ENCODE assay signal across 22 cellular contexts in genomic region chr16:30414159-30414558, GRCh38. TPM values are rescaled to one million over a fixed set of nuclear protein-coding genes. Genes with fewer than 3 reads are reported as not detected.
DNase-seq lines count a peak whose midpoint lies in the region; ATAC-seq, FAIRE-seq and TF ChIP-seq lines count a peak whose summit lies in the region.
"Had no signal": no experiment of that assay in that cellular context is flagged by ENCODE, and none has a peak within 500 bp of the region (broad histone marks: within the 10 kb centered on the region; RNA-seq: fewer than 3 reads in every experiment).

No MANE protein-coding gene starts in this region.

- H3K27me3 Mint-ChIP-seq in T-helper 2 cell treated with Interferon-gamma antibody and Interleukin-4, amounts not matched to agents 5 μg/mL and 100 μg/mL, for 36 hours (ENCODE audit: low read depth): no peaks in the 10 kb centered on the region
- H3K27me3 Mint-ChIP-seq in Calu3 (ENCODE audit: unreplicated experiment): no peaks in the 10 kb centered on the region

- no peak for DNase-seq in T-helper 2 cell treated with Interferon-gamma antibody and Interleukin-4, amounts not matched to agents 5 μg/mL and 100 μg/mL, for 36 hours (ENCODE audit: low spot score)
- DNase-seq in T-helper 2 cell (no peak), Calu3 (no peak), K562 (ENCODE audit: extremely low read depth in 1 of 4, low spot score in 3 of 4) (no peak), pancreas (peak in 2 of 6 donors; percentile 57), HK-2 (ENCODE audit: unreplicated experiment) (no peak)
- DNase-seq: 8988T, DMS 273 treated with DMSO at 0.1 percent for 48 hours, H7, KBM-7, NCI-H1105, NCI-H1694, NCI-H2227 treated with DMSO at 0.1 percent for 48 hours, NCI-H524, PC-3, RPMI8226, SIG-M5 had no signal

- H3K27ac ChIP-seq in K562 (ENCODE audit: extremely low read depth, low read depth, low read length): 0 out of 3 replicates have a peak overlapping the region, but pooled peaks have one; percentile 16
- peak overlapping the region; percentile 37 to 75 (median 58) for H3K27ac ChIP-seq in pancreas

- peaks cover 31% of the 10 kb centered on the region for H3K79me2 ChIP-seq in K562 (ENCODE audit: control insufficient read depth, insufficient read depth, low read length)

- H3K36me3 ChIP-seq in K562 (ENCODE audit: control insufficient read depth, insufficient read depth, low read length) (peaks cover 71% of the 10 kb centered on the region), pancreas (no peaks in the 10 kb centered on the region)

- TF ChIP-seq POLR2A in K562 (conservative IDR thresholded peaks at IDR 0.05): no peak

- H4K20me1 ChIP-seq in K562 (replicated peaks; ENCODE audit: control insufficient read depth, insufficient read depth, low read length): no peaks in the 10 kb centered on the region

- FAIRE-seq in K562 (lab: Jason Lieb, UNC) (no peak), pancreas (lab: Jason Lieb, UNC) (no peak)
- FAIRE-seq: G401.6 had no signal

- no TSS peak for BruUV-seq in Calu3 (replicated peaks; lab: Mats Ljungman, UMichigan)
- BruUV-seq in K562 (replicated peaks; lab: Mats Ljungman, UMichigan): no TSS peak

- H3K4me1 ChIP-seq in K562 (replicated peaks in 1 of 2; ENCODE audit: control insufficient read depth in 2 of 2, insufficient read depth in 2 of 2, low read length in 2 of 2) (peaks cover 3 to 6% of the 10 kb centered on the region in 2 experiments; a peak in 4 of 5 replicates), pancreas (peaks cover 20 to 32% (median 21%) of the 10 kb centered on the region in 3 donors)

- no peak overlapping the region for H3K4me3 Mint-ChIP-seq in T-helper 2 cell treated with Interferon-gamma antibody and Interleukin-4, amounts not matched to agents 5 μg/mL and 100 μg/mL, for 36 hours
- peak overlapping the region; percentile 15 for H3K4me3 Mint-ChIP-seq in Calu3 (ENCODE audit: low read depth, unreplicated experiment)
- H3K4me3 Mint-ChIP-seq: CD14-positive monocyte had no signal

- no peaks in the 10 kb centered on the region for H3K27me3 ChIP-seq in K562 (ENCODE audit: control insufficient read depth in 2 of 2, insufficient read depth in 2 of 2, low read length in 2 of 2)
- H3K27me3 ChIP-seq in pancreas: no peaks in the 10 kb centered on the region

- no peak overlapping the region for H3K9ac ChIP-seq in K562 (ENCODE audit: insufficient read depth in 1 of 2, low read depth in 2 of 2, low read length in 2 of 2)

- WGBS in K562 (ENCODE audit: insufficient coverage, low coverage, missing lambda C conversion rate): 88% methylated on average over 5 of the region's 5 CpGs
- 43 to 46% methylated on average over 5 of the region's 5 CpGs for WGBS in pancreas, 2 donors

- no peak overlapping the region for H3K4me2 ChIP-seq in K562 (ENCODE audit: insufficient read depth, low read length)

- intact Hi-C loops in Calu3 (cut with micrococcal nuclease; ENCODE audit: unreplicated experiment) (no loop called here), K562 (cut with micrococcal nuclease) (no loop called here), pancreas (cut with DNase I) (no loop called here)

- in situ Hi-C loops in K562 (cut with MboI): no loop called here

- TF ChIP-seq CTCF in Calu3 (IDR thresholded peaks at IDR 0.05; ENCODE audit: unreplicated experiment) (no peak), K562 (IDR thresholded peaks at IDR 0.05 in 2 of 3, conservative IDR thresholded peaks at IDR 0.05 in 1 of 3; ENCODE audit: insufficient read depth in 2 of 3, low read depth in 1 of 3, low read length in 3 of 3) (no peak), pancreas (IDR thresholded peaks at IDR 0.05) (no peak)

- H3K4me3 ChIP-seq in K562 (no peak overlapping the region), pancreas (no peak overlapping the region)

- peak overlapping the region; percentile 40 for H3K27ac Mint-ChIP-seq in T-helper 2 cell treated with Interferon-gamma antibody and Interleukin-4, amounts not matched to agents 5 μg/mL and 100 μg/mL, for 36 hours
- peak overlapping the region; percentile 40 for H3K27ac Mint-ChIP-seq in Calu3 (ENCODE audit: unreplicated experiment)

- no peak for TF ChIP-seq RAD21 in K562 (CRISPR knock-in tag; conservative IDR thresholded peaks at IDR 0.05 in 1 of 2, IDR thresholded peaks at IDR 0.05 in 1 of 2)

- no peaks in the 10 kb centered on the region for H3K9me1 ChIP-seq in K562 (ENCODE audit: control insufficient read depth, insufficient read depth, low read length)

- CTCF ChIA-PET in Calu3 (lab: Charles Lee): interaction anchor here (0.7 kb wide), 1 partner anchor 9 kb away, joined by 3 read pairs; no protein-coding TSS in a partner anchor
- CTCF ChIA-PET in K562 (lab: Yijun Ruan, JAX; ENCODE audit: low intra/inter-chr PET ratio): no interaction called here

- TF ChIP-seq EP300 in K562 (IDR thresholded peaks at IDR 0.05; ENCODE audit: low read length): no peak

- POLR2A ChIA-PET in K562 (lab: Yijun Ruan, JAX): interaction anchor here (0.6 kb wide), 2 partner anchors 280 to 347 kb away, joined by 3 read pairs; no protein-coding TSS in a partner anchor

- peaks cover 31% of the 10 kb centered on the region for H3K4me1 Mint-ChIP-seq in T-helper 2 cell treated with Interferon-gamma antibody and Interleukin-4, amounts not matched to agents 5 μg/mL and 100 μg/mL, for 36 hours (ENCODE audit: low read depth)
- H3K4me1 Mint-ChIP-seq in Calu3 (ENCODE audit: low read depth, unreplicated experiment): peaks cover 53% of the 10 kb centered on the region

- H3K9me3 Mint-ChIP-seq in T-helper 2 cell treated with Interferon-gamma antibody and Interleukin-4, amounts not matched to agents 5 μg/mL and 100 μg/mL, for 36 hours: no peaks in the 10 kb centered on the region
- no peaks in the 10 kb centered on the region for H3K9me3 Mint-ChIP-seq in Calu3 (ENCODE audit: low read depth, unreplicated experiment)
- H3K9me3 Mint-ChIP-seq: CD14-positive monocyte had no signal

- H3K9me3 ChIP-seq in K562 (replicated peaks; ENCODE audit: control insufficient read depth, insufficient read depth, low read depth, low read length): no peaks in the 10 kb centered on the region
- no peaks in the 10 kb centered on the region for H3K9me3 ChIP-seq in pancreas

- peaks cover 18% of the 10 kb centered on the region for H3K36me3 Mint-ChIP-seq in T-helper 2 cell treated with Interferon-gamma antibody and Interleukin-4, amounts not matched to agents 5 μg/mL and 100 μg/mL, for 36 hours (ENCODE audit: low read depth)
- H3K36me3 Mint-ChIP-seq in Calu3 (ENCODE audit: insufficient read depth, unreplicated experiment): peaks cover 71% of the 10 kb centered on the region

- ATAC-seq in K562 (no peak), pancreas (peak; percentile 0 to 22 (median 18)), GM18511 (IDR thresholded peaks at IDR 0.05; ENCODE audit: unreplicated experiment) (no peak), GM19023 (IDR thresholded peaks at IDR 0.05; ENCODE audit: unreplicated experiment) (no peak)
- ATAC-seq: PC-3 had no signal

- H2AFZ ChIP-seq in K562 (ENCODE audit: low read depth, low read length): no peak overlapping the region

RNA-seq across cellular contexts. Expression of gene ZNF771, which starts 6.8 kb away (rescaled TPM):
- total RNA-seq in Calu3 (2022): 11.3 and 12.2 TPM in 2 replicates
- 11.2 and 27.3 TPM in 2 replicates for total RNA-seq in K562 (2011; cell fraction: chromatin; rRNA removed; ENCODE audit: low replicate concordance)
- 18.3 and 18.7 TPM in 2 replicates for total RNA-seq in K562 (2011; cell fraction: nucleolus; rRNA removed)
- total RNA-seq in K562 (2011; cell fraction: nucleoplasm; rRNA removed): 23.9 and 39.2 TPM in 2 replicates
- total RNA-seq in K562 (2014; rRNA removed): 11.2 and 12.2 TPM in 2 replicates
- 3.2 and 3.6 TPM in 2 replicates for total RNA-seq in K562 (2014; rRNA removed; fragmentation: Illumina TruSeq; extraction: Trizol)
- 3.8 and 4.4 TPM in 2 replicates for total RNA-seq in K562 (2015; rRNA removed; fragmentation: Illumina TruSeq; extraction: Trizol)
- 11.6 and 11.9 TPM in 2 replicates for total RNA-seq in K562 (2021)
- polyA plus RNA-seq in K562 (2011; rRNA removed): 4.3 and 5.1 TPM in 2 replicates
- polyA plus RNA-seq in K562 (2011; cell fraction: cytosol; rRNA removed): 7.5 and 37.3 TPM in 2 replicates
- 5.7 and 14.8 TPM in 2 replicates for polyA plus RNA-seq in K562 (2011; cell fraction: nucleus; rRNA removed)
- 6.0 and 7.0 TPM in 2 replicates for polyA plus RNA-seq in K562 (2012)
- 2.9 and 3.2 TPM in 2 replicates for polyA plus RNA-seq in K562 (2014; fragmentation: Illumina TruSeq; extraction: Trizol)
- 1 to 10 TPM; 1.5 to 1.7 TPM for polyA plus RNA-seq in K562 (2014; fragmentation: Nextera tagmentation; extraction: Ambion mirVana)
- 8.3 and 12.6 TPM in 2 replicates for polyA plus RNA-seq in K562 (2014; rRNA removed)
- polyA minus RNA-seq in K562 (2011; rRNA and poly(A)+ RNA removed): 3.7 and 5.0 TPM in 2 replicates
- polyA minus RNA-seq in K562 (2011; cell fraction: cytosol; rRNA and poly(A)+ RNA removed): 2.2 and 4.0 TPM in 2 replicates
- polyA minus RNA-seq in K562 (2011; cell fraction: nucleus; rRNA and poly(A)+ RNA removed): 3.8 and 4.2 TPM in 2 replicates
- 1 to 10 TPM; 1.5 to 5.0 (median 3.1) TPM for total RNA-seq in pancreas
- polyA plus RNA-seq in pancreas: 1 to 10 TPM; 3.0 to 3.8 TPM

RNA-seq across cellular contexts. Expression of gene DCTPP1, which starts 15.7 kb away (rescaled TPM):
- total RNA-seq in Calu3 (2022): 120 and 124 TPM in 2 replicates
- 20.4 and 39.9 TPM in 2 replicates for total RNA-seq in K562 (2011; cell fraction: chromatin; rRNA removed; ENCODE audit: low replicate concordance)
- total RNA-seq in K562 (2011; cell fraction: nucleolus; rRNA removed): 29.6 and 33.7 TPM in 2 replicates
- total RNA-seq in K562 (2011; cell fraction: nucleoplasm; rRNA removed): 26.7 and 33.2 TPM in 2 replicates
- 74.2 and 79.0 TPM in 2 replicates for total RNA-seq in K562 (2014; rRNA removed)
- 61.2 and 61.3 TPM in 2 replicates for total RNA-seq in K562 (2014; rRNA removed; fragmentation: Illumina TruSeq; extraction: Trizol)
- total RNA-seq in K562 (2015; rRNA removed; fragmentation: Illumina TruSeq; extraction: Trizol): 67.4 and 75.0 TPM in 2 replicates
- 124 and 129 TPM in 2 replicates for total RNA-seq in K562 (2021)
- polyA plus RNA-seq in K562 (2011; rRNA removed): 107 and 120 TPM in 2 replicates
- polyA plus RNA-seq in K562 (2011; cell fraction: cytosol; rRNA removed): 109 and 151 TPM in 2 replicates
- 34.2 and 44.6 TPM in 2 replicates for polyA plus RNA-seq in K562 (2011; cell fraction: nucleus; rRNA removed)
- polyA plus RNA-seq in K562 (2012): 56.3 and 118 TPM in 2 replicates
- polyA plus RNA-seq in K562 (2014; fragmentation: Illumina TruSeq; extraction: Trizol): 108 and 130 TPM in 2 replicates
- polyA plus RNA-seq in K562 (2014; fragmentation: Nextera tagmentation; extraction: Ambion mirVana): 10 to 100 TPM; 45.0 to 80.6 TPM
- polyA plus RNA-seq in K562 (2014; rRNA removed): 132 and 138 TPM in 2 replicates
- polyA minus RNA-seq in K562 (2011; rRNA and poly(A)+ RNA removed): 31.3 and 36.6 TPM in 2 replicates
- 29.3 and 42.9 TPM in 2 replicates for polyA minus RNA-seq in K562 (2011; cell fraction: cytosol; rRNA and poly(A)+ RNA removed)
- polyA minus RNA-seq in K562 (2011; cell fraction: nucleus; rRNA and poly(A)+ RNA removed): 10.1 and 14.4 TPM in 2 replicates
- 10 to 100 TPM; 12.2 to 20.7 (median 16.6) TPM for total RNA-seq in pancreas
- 10 to 100 TPM; 12.2 to 16.9 TPM for polyA plus RNA-seq in pancreas

RNA-seq across cellular contexts. Expression of gene ZNF48, which starts 18.9 kb away (rescaled TPM):
- 21.2 and 24.8 TPM in 2 replicates for total RNA-seq in Calu3 (2022)
- 9.7 and 12.9 TPM in 2 replicates for total RNA-seq in K562 (2011; cell fraction: chromatin; rRNA removed; ENCODE audit: low replicate concordance)
- 10.7 and 14.3 TPM in 2 replicates for total RNA-seq in K562 (2011; cell fraction: nucleolus; rRNA removed)
- 6.7 and 7.0 TPM in 2 replicates for total RNA-seq in K562 (2011; cell fraction: nucleoplasm; rRNA removed)
- 8.6 and 10.8 TPM in 2 replicates for total RNA-seq in K562 (2014; rRNA removed)
- 3.3 and 3.4 TPM in 2 replicates for total RNA-seq in K562 (2014; rRNA removed; fragmentation: Illumina TruSeq; extraction: Trizol)
- total RNA-seq in K562 (2015; rRNA removed; fragmentation: Illumina TruSeq; extraction: Trizol): 7.4 and 7.7 TPM in 2 replicates
- total RNA-seq in K562 (2021): 9.0 and 11.6 TPM in 2 replicates
- polyA plus RNA-seq in K562 (2011; rRNA removed): 3.6 and 4.7 TPM in 2 replicates
- 3.9 and 10.6 TPM in 2 replicates for polyA plus RNA-seq in K562 (2011; cell fraction: cytosol; rRNA removed)
- polyA plus RNA-seq in K562 (2011; cell fraction: nucleus; rRNA removed): 4.6 and 11.2 TPM in 2 replicates
- polyA plus RNA-seq in K562 (2012): 6.1 and 7.6 TPM in 2 replicates
- polyA plus RNA-seq in K562 (2014; fragmentation: Illumina TruSeq; extraction: Trizol): 4.6 and 8.2 TPM in 2 replicates
- polyA plus RNA-seq in K562 (2014; fragmentation: Nextera tagmentation; extraction: Ambion mirVana): under 1 TPM; 0.38 to 0.46 TPM
- polyA plus RNA-seq in K562 (2014; rRNA removed): 5.8 and 6.0 TPM in 2 replicates
- 2.8 and 4.5 TPM in 2 replicates for polyA minus RNA-seq in K562 (2011; rRNA and poly(A)+ RNA removed)
- 3.7 and 5.3 TPM in 2 replicates for polyA minus RNA-seq in K562 (2011; cell fraction: cytosol; rRNA and poly(A)+ RNA removed)
- polyA minus RNA-seq in K562 (2011; cell fraction: nucleus; rRNA and poly(A)+ RNA removed): 5.9 and 6.3 TPM in 2 replicates
- total RNA-seq in pancreas: 1 to 10 TPM; 4.0 to 6.5 (median 4.6) TPM
- 1 to 10 TPM; 3.1 to 5.0 TPM for polyA plus RNA-seq in pancreas

RNA-seq across cellular contexts. Expression of gene SEPHS2, which starts 31.5 kb away (rescaled TPM):
- 85.0 and 109 TPM in 2 replicates for total RNA-seq in Calu3 (2022)
- 44.2 and 55.5 TPM in 2 replicates for total RNA-seq in K562 (2011; cell fraction: chromatin; rRNA removed; ENCODE audit: low replicate concordance)
- total RNA-seq in K562 (2011; cell fraction: nucleolus; rRNA removed): 47.6 and 48.7 TPM in 2 replicates
- 34.2 and 44.9 TPM in 2 replicates for total RNA-seq in K562 (2011; cell fraction: nucleoplasm; rRNA removed)
- 31.6 and 42.6 TPM in 2 replicates for total RNA-seq in K562 (2014; rRNA removed)
- 41.2 and 43.8 TPM in 2 replicates for total RNA-seq in K562 (2014; rRNA removed; fragmentation: Illumina TruSeq; extraction: Trizol)
- 38.2 and 43.4 TPM in 2 replicates for total RNA-seq in K562 (2015; rRNA removed; fragmentation: Illumina TruSeq; extraction: Trizol)
- 84.0 and 87.3 TPM in 2 replicates for total RNA-seq in K562 (2021)
- polyA plus RNA-seq in K562 (2011; rRNA removed): 73.4 and 90.6 TPM in 2 replicates
- 53.6 and 54.6 TPM in 2 replicates for polyA plus RNA-seq in K562 (2011; cell fraction: cytosol; rRNA removed)
- polyA plus RNA-seq in K562 (2011; cell fraction: nucleus; rRNA removed): 36.6 and 52.6 TPM in 2 replicates
- polyA plus RNA-seq in K562 (2012): 67.3 and 95.0 TPM in 2 replicates
- 62.3 and 74.6 TPM in 2 replicates for polyA plus RNA-seq in K562 (2014; fragmentation: Illumina TruSeq; extraction: Trizol)
- 10 to 100 TPM; 20.9 to 21.3 TPM for polyA plus RNA-seq in K562 (2014; fragmentation: Nextera tagmentation; extraction: Ambion mirVana)
- 80.0 and 80.2 TPM in 2 replicates for polyA plus RNA-seq in K562 (2014; rRNA removed)
- 79.5 and 83.2 TPM in 2 replicates for polyA minus RNA-seq in K562 (2011; rRNA and poly(A)+ RNA removed)
- polyA minus RNA-seq in K562 (2011; cell fraction: cytosol; rRNA and poly(A)+ RNA removed): 27.5 and 33.1 TPM in 2 replicates
- polyA minus RNA-seq in K562 (2011; cell fraction: nucleus; rRNA and poly(A)+ RNA removed): 17.8 and 39.5 TPM in 2 replicates
- 10 to 100 TPM; 17.5 to 35.4 (median 25.4) TPM for total RNA-seq in pancreas
- 10 to 100 TPM; 14.8 to 30.3 TPM for polyA plus RNA-seq in pancreas

RNA-seq across cellular contexts. Expression of gene SEPTIN1, which starts 31.8 kb away (rescaled TPM):
- total RNA-seq in Calu3 (2022): 1.5 and 1.9 TPM in 2 replicates
- total RNA-seq in K562 (2011; cell fraction: chromatin; rRNA removed; ENCODE audit: low replicate concordance): 3.4 and 4.0 TPM in 2 replicates
- 2.5 and 4.2 TPM in 2 replicates for total RNA-seq in K562 (2011; cell fraction: nucleolus; rRNA removed)
- total RNA-seq in K562 (2011; cell fraction: nucleoplasm; rRNA removed): 3.8 and 7.6 TPM in 2 replicates
- total RNA-seq in K562 (2014; rRNA removed): 2.3 and 3.0 TPM in 2 replicates
- 1.2 TPM in 2 replicates for total RNA-seq in K562 (2014; rRNA removed; fragmentation: Illumina TruSeq; extraction: Trizol)
- 0.69 and 0.72 TPM in 2 replicates for total RNA-seq in K562 (2015; rRNA removed; fragmentation: Illumina TruSeq; extraction: Trizol)
- 4.2 and 5.6 TPM in 2 replicates for total RNA-seq in K562 (2021)
- 2.1 and 2.3 TPM in 2 replicates for polyA plus RNA-seq in K562 (2011; rRNA removed)
- 3.4 TPM in 2 replicates for polyA plus RNA-seq in K562 (2011; cell fraction: cytosol; rRNA removed)
- polyA plus RNA-seq in K562 (2011; cell fraction: nucleus; rRNA removed): 6.0 and 6.8 TPM in 2 replicates
- 3.3 and 4.4 TPM in 2 replicates for polyA plus RNA-seq in K562 (2012)
- polyA plus RNA-seq in K562 (2014; fragmentation: Illumina TruSeq; extraction: Trizol): 0.94 and 3.0 TPM in 2 replicates
- under 1 TPM in 1 of 2 experiments, not detected in 1; 0.23 TPM for polyA plus RNA-seq in K562 (2014; fragmentation: Nextera tagmentation; extraction: Ambion mirVana)
- 4.5 and 5.1 TPM in 2 replicates for polyA plus RNA-seq in K562 (2014; rRNA removed)
- polyA minus RNA-seq in K562 (2011; rRNA and poly(A)+ RNA removed): 0.42 and 1.3 TPM in 2 replicates
- polyA minus RNA-seq in K562 (2011; cell fraction: cytosol; rRNA and poly(A)+ RNA removed): 1.3 and 3.0 TPM in 2 replicates
- polyA minus RNA-seq in K562 (2011; cell fraction: nucleus; rRNA and poly(A)+ RNA removed): 1.4 and 1.8 TPM in 2 replicates
- 1 to 10 TPM in 5 of 6 donors, under 1 TPM in 1; 0.63 to 1.8 (median 1.2) TPM for total RNA-seq in pancreas
- polyA plus RNA-seq in pancreas: 1 to 10 TPM; 2.1 to 3.3 TPM
- polyA plus RNA-seq: AG04450 had no signal

Comparison
In these comparisons a context has a peak if more than half of its experiments do, and no peak if none do; other contexts are left out.
1. ATAC-seq: peak in pancreas (4 of 4); none in K562 (single experiment), GM18511 (single experiment) and GM19023 (single experiment).